Comparison of ENCODE assay signal across 17 cellular contexts in the genomic region with DNA sequence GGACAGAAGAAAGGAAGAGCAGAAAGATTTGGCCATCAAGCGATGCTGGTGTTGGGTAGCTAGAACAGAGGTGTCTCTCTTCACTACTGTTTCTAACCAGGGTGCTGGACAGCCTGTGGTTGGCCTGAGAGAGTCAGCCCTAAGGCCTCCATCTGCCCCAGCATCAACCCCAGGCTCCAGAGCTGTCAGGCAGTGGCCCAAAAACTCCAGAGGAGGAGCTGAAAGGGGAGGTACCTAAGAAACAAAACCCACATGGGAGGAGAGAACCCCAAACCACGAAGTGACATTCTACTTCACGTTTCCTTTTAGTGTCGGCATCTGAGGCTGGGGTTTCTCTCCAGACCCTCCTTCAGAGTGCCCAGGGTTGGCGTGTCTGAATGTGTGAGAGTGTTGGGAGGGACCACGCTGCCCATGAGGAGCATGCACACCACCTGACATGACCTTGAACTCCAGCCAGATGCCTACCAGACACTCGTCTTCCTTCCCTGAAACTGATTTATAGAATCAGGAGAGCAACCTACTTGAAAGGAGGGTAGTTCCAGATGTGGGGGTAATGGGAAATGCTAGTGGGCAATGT.
"Had no signal": no experiment of that assay in that cellular context is flagged by ENCODE, and none has a peak within 500 bp of the region (broad histone marks: within the 10 kb centered on the region; RNA-seq: fewer than 3 reads in every experiment).

No MANE protein-coding gene starts in this region.

- H3K4me3 ChIP-seq: ascending aorta, colonic mucosa, SJSA1, spleen, tibial nerve had no signal

- H3K4me3 Mint-ChIP-seq: activated CD4-positive, alpha-beta T cell treated with anti-CD3 and anti-CD28 coated beads, Interleukin-2, amount 10 ng/mL, durations not matched to agents 7 days and 5 days; activated naive CD8-positive, alpha-beta T cell; activated T-cell treated with anti-CD3 and anti-CD28 coated beads, Interleukin-2, amount 50 U/mL, for 24 hours; stimulated activated naive B cell treated with anti-CD40 and anti-IgM and Interleukin-4, amounts not matched to agents 10 μg/mL and 1 μg/mL and 100 μg/mL, for 72 hours; WTC11 had no signal

- H3K36me3 ChIP-seq: colonic mucosa, SJSA1 had no signal

- ATAC-seq: stimulated activated naive B cell treated with anti-CD40 and anti-IgM and Interleukin-4, amounts not matched to agents 10 μg/mL and 1 μg/mL and 100 μg/mL, for 72 hours; WTC11 had no signal

- FAIRE-seq: frontal cortex, kidney had no signal

- H3K9me3 Mint-ChIP-seq: activated CD4-positive, alpha-beta T cell treated with anti-CD3 and anti-CD28 coated beads, Interleukin-2, amount 10 ng/mL, durations not matched to agents 7 days and 5 days; activated T-cell treated with anti-CD3 and anti-CD28 coated beads, Interleukin-2, amount 50 U/mL, for 24 hours; stimulated activated naive B cell treated with anti-CD40 and anti-IgM and Interleukin-4, amounts not matched to agents 10 μg/mL and 1 μg/mL and 100 μg/mL, for 72 hours; WTC11 had no signal

- DNase-seq: activated CD4-positive, alpha-beta T cell treated with anti-CD3 and anti-CD28 coated beads, Interleukin-2, amount 10 ng/mL, durations not matched to agents 7 days and 5 days; activated effector memory CD4-positive, alpha-beta T cell treated with anti-CD3 and anti-CD28 coated beads, Interleukin-2, amount 50 U/mL, for 16 hours; activated T-cell treated with anti-CD3 and anti-CD28 coated beads, Interleukin-2, amount 50 U/mL, for 24 hours; caudate nucleus; colonic mucosa; kidney; spleen; stimulated activated CD4-positive, alpha-beta T cell treated with anti-CD3 and anti-CD28 coated beads, Interleukin-1b, Interleukin-23, amount 100 ng/mL, for 48 hours; stimulated activated naive B cell treated with anti-CD40 and anti-IgM and Interleukin-4, amounts not matched to agents 10 μg/mL and 1 μg/mL and 100 μg/mL, for 72 hours; T1000 had no signal

- H3K27ac Mint-ChIP-seq: activated CD4-positive, alpha-beta T cell treated with anti-CD3 and anti-CD28 coated beads, Interleukin-2, amount 10 ng/mL, durations not matched to agents 7 days and 5 days; activated naive CD8-positive, alpha-beta T cell; activated T-cell treated with anti-CD3 and anti-CD28 coated beads, Interleukin-2, amount 50 U/mL, for 24 hours; stimulated activated naive B cell treated with anti-CD40 and anti-IgM and Interleukin-4, amounts not matched to agents 10 μg/mL and 1 μg/mL and 100 μg/mL, for 72 hours; WTC11 had no signal

- H3K9me3 ChIP-seq: ascending aorta, colonic mucosa, SJSA1, spleen, tibial nerve had no signal

- H3K27ac ChIP-seq: ascending aorta, colonic mucosa, parathyroid adenoma, SJSA1, spleen, tibial nerve had no signal

- H3K4me1 ChIP-seq: colonic mucosa, parathyroid adenoma, SJSA1 had no signal

- H3K27me3 Mint-ChIP-seq: activated naive CD8-positive, alpha-beta T cell; activated T-cell treated with anti-CD3 and anti-CD28 coated beads, Interleukin-2, amount 50 U/mL, for 24 hours had no signal

- H3K27me3 ChIP-seq: ascending aorta, colonic mucosa, SJSA1, spleen, tibial nerve had no signal

- H3K36me3 Mint-ChIP-seq: activated naive CD8-positive, alpha-beta T cell; WTC11 had no signal
